9 cellular contexts compared by ENCODE assay signal in genomic region chr14:79278798-79279644, GRCh38.
DNase-seq lines count a peak whose midpoint lies in the region; ATAC-seq and TF ChIP-seq lines count a peak whose summit lies in the region.
"Had no signal": no experiment of that assay in that cellular context is flagged by ENCODE, and none has a peak within 500 bp of the region (broad histone marks: within the 10 kb centered on the region; RNA-seq: fewer than 3 reads in every experiment).

No MANE protein-coding gene starts in this region.

- H3K36me3 ChIP-seq in breast epithelium (no peaks in the 10 kb centered on the region), iPS-15b (ENCODE audit: control insufficient read depth, insufficient read depth, low read length) (no peaks in the 10 kb centered on the region)

- no peak overlapping the region for H3K9ac ChIP-seq in iPS-15b (ENCODE audit: low read depth, low read length)

- H3K27ac Mint-ChIP-seq in activated T-cell treated with anti-CD3 and anti-CD28 coated beads, Interleukin-2, amount 50 U/mL, for 72 hours, result no peak overlapping the region

- peaks cover 44% of the 10 kb centered on the region for H3K27me3 Mint-ChIP-seq in activated T-cell treated with anti-CD3 and anti-CD28 coated beads, Interleukin-2, amount 50 U/mL, for 72 hours (ENCODE audit: low read depth)

- no peak for TF ChIP-seq CTCF in breast epithelium (IDR thresholded peaks at IDR 0.05)

- peaks cover 4 to 12% of the 10 kb centered on the region in 2 donors for H3K36me3 Mint-ChIP-seq in activated T-cell treated with anti-CD3 and anti-CD28 coated beads, Interleukin-2, amount 50 U/mL, for 72 hours (ENCODE audit: insufficient read depth in 2 of 2)
- H3K36me3 Mint-ChIP-seq: CD4-positive, CD25-positive, alpha-beta regulatory T cell had no signal

- H3K9me3 ChIP-seq in breast epithelium, result no peaks in the 10 kb centered on the region
- no peaks in the 10 kb centered on the region for H3K9me3 ChIP-seq in iPS-15b (ENCODE audit: control insufficient read depth, insufficient read depth, low read length)

- H3K27ac ChIP-seq in breast epithelium, result no peak overlapping the region

- ATAC-seq in activated T-cell treated with anti-CD3 and anti-CD28 coated beads, Interleukin-2, amount 50 U/mL, for 72 hours (replicated peaks in 1 of 2), result peak; percentile 15 to 38
- peak; percentile 96 for ATAC-seq in sciatic nerve

- DNase-seq in activated T-cell treated with anti-CD3 and anti-CD28 coated beads, Interleukin-2, amount 50 U/mL, for 72 hours, result no peak
- DNase-seq in activated T-cell treated with anti-CD3 and anti-CD28 coated beads, Interleukin-2, amount 50 U/mL, for 1 hour, result no peak
- peak; percentile 74 for DNase-seq in NCI-H2196 (lab: John Stamatoyannopoulos, UW; ENCODE audit: unreplicated experiment)
- DNase-seq in breast epithelium (ENCODE audit: low spot score in 2 of 2), result peak; percentile 83 to 86
- DNase-seq in sciatic nerve (ENCODE audit: low spot score), result peak; percentile 78
- DNase-seq in activated naive CD4-positive, alpha-beta T cell treated with Interleukin-2 at 50 U/mL for 16 hours, result no peak
- no peak for DNase-seq in stimulated activated CD4-positive, alpha-beta T cell treated with anti-CD3 and anti-CD28 coated beads, Interleukin-4, amount 100 ng/mL, for 24 hours

- H3K4me1 ChIP-seq in breast epithelium, result no peaks in the 10 kb centered on the region
- peaks cover 20% of the 10 kb centered on the region for H3K4me1 ChIP-seq in iPS-15b (ENCODE audit: control insufficient read depth, insufficient read depth, low read length)

- TF ChIP-seq POLR2A in breast epithelium (IDR thresholded peaks at IDR 0.05), result peak; percentile 11

- peaks cover 5% of the 10 kb centered on the region for H3K4me1 Mint-ChIP-seq in activated T-cell treated with anti-CD3 and anti-CD28 coated beads, Interleukin-2, amount 50 U/mL, for 72 hours (ENCODE audit: low read depth)
- H3K4me1 Mint-ChIP-seq: CD4-positive, CD25-positive, alpha-beta regulatory T cell had no signal

- peaks cover 0 to 15% of the 10 kb centered on the region in 2 donors for H3K27me3 ChIP-seq in breast epithelium
- peaks cover 57% of the 10 kb centered on the region for H3K27me3 ChIP-seq in iPS-15b (ENCODE audit: control insufficient read depth, insufficient read depth, low read length)

- intact Hi-C loops in breast epithelium (cut with DNase I; ENCODE audit: low total_unique reads) (no loop called here), sciatic nerve (cut with DNase I) (no loop called here)

- H3K9me3 Mint-ChIP-seq in activated T-cell treated with anti-CD3 and anti-CD28 coated beads, Interleukin-2, amount 50 U/mL, for 72 hours, result no peaks in the 10 kb centered on the region

- peak overlapping the region; percentile 32 to 54 for H3K4me3 Mint-ChIP-seq in activated T-cell treated with anti-CD3 and anti-CD28 coated beads, Interleukin-2, amount 50 U/mL, for 72 hours
- H3K4me3 Mint-ChIP-seq: CD4-positive, CD25-positive, alpha-beta regulatory T cell had no signal

- H3K4me3 ChIP-seq in breast epithelium (peak overlapping the region; percentile 26 to 71 (median 58)), iPS-15b (ENCODE audit: low read depth, low read length) (peak overlapping the region; percentile 77)

Comparison
In these comparisons a context has a peak if more than half of its experiments do, and no peak if none do; other contexts are left out.
1. DNase-seq: peak in NCI-H2196 (single experiment), breast epithelium (2 of 2) and sciatic nerve (single experiment); none in activated T-cell treated with anti-CD3 and anti-CD28 coated beads, Interleukin-2, amount 50 U/mL, for 72 hours (0 of 2), activated T-cell treated with anti-CD3 and anti-CD28 coated beads, Interleukin-2, amount 50 U/mL, for 1 hour (single experiment), activated naive CD4-positive, alpha-beta T cell treated with Interleukin-2 at 50 U/mL for 16 hours (single experiment) and stimulated activated CD4-positive, alpha-beta T cell treated with anti-CD3 and anti-CD28 coated beads, Interleukin-4, amount 100 ng/mL, for 24 hours (single experiment).